In the genomic region with DNA sequence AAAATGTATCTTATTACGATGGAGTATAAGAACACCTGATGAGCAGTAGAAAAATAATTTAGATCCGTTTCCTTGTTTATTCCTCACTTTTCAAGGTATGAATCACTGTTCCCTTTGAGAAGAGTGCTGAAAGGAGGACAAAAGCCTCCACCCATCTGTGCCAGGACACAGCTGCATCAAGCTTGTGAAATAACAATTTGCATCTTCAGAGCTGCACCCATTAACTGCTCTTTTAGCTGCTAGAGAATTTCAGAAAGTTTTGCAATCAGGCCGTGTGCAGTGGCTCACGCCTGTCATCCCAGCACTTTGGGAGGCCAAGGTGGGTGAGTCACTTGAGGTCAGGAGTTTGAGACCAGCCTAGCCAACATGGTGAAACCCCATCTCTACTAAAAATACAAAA, we compare ENCODE assay signal across 13 cellular contexts. TPM values are rescaled to one million over a fixed set of nuclear protein-coding genes. Genes with fewer than 3 reads are reported as not detected.
DNase-seq lines count a peak whose midpoint lies in the region; TF ChIP-seq lines count a peak whose summit lies in the region.
"Had no signal": no experiment of that assay in that cellular context is flagged by ENCODE, and none has a peak within 500 bp of the region (broad histone marks: within the 10 kb centered on the region; RNA-seq: fewer than 3 reads in every experiment).

No MANE protein-coding gene starts in this region.

- peaks cover 82% of the 10 kb centered on the region for H3K36me3 Mint-ChIP-seq in T-helper 2 cell treated with Interferon-gamma antibody and Interleukin-4, amounts not matched to agents 5 μg/mL and 100 μg/mL, for 36 hours (ENCODE audit: low read depth)

- in situ Hi-C loops in brain microvascular endothelial cell (cut with HindIII; ENCODE audit: low pct_ligation_motif_present, low sequenced_read_pairs) (no loop called here), HAP-1 (cut with MboI; ENCODE audit: low sequenced_read_pairs) (no loop called here)

- no peak overlapping the region for H2AFZ ChIP-seq in trophoblast cell (ENCODE audit: insufficient read depth, low read length, poor library complexity)

- H3K36me3 ChIP-seq in brain microvascular endothelial cell (replicated peaks) (peaks cover 16% of the 10 kb centered on the region), trophoblast cell (ENCODE audit: control insufficient read depth in 1 of 2, insufficient read depth in 2 of 2, low read length in 2 of 2) (peaks cover 2 to 5% of the 10 kb centered on the region in 2 experiments), HAP-1 (replicated peaks) (peaks cover 14% of the 10 kb centered on the region), thyroid gland (peaks cover 11 to 15% of the 10 kb centered on the region in 2 donors)

- H3K18ac ChIP-seq in trophoblast cell (ENCODE audit: low read length): no peak overlapping the region

- H3K4me1 Mint-ChIP-seq in T-helper 2 cell treated with Interferon-gamma antibody and Interleukin-4, amounts not matched to agents 5 μg/mL and 100 μg/mL, for 36 hours (ENCODE audit: low read depth): peaks cover 63% of the 10 kb centered on the region

- H3K27me3 Mint-ChIP-seq in T-helper 2 cell treated with Interferon-gamma antibody and Interleukin-4, amounts not matched to agents 5 μg/mL and 100 μg/mL, for 36 hours (ENCODE audit: low read depth): no peaks in the 10 kb centered on the region
- H3K27me3 Mint-ChIP-seq: activated naive CD8-positive, alpha-beta T cell; stimulated activated naive B cell treated with anti-CD40 and anti-IgM and Interleukin-4, amounts not matched to agents 10 μg/mL and 1 μg/mL and 100 μg/mL, for 72 hours had no signal

- no peaks in the 10 kb centered on the region for H3K9me3 Mint-ChIP-seq in T-helper 2 cell treated with Interferon-gamma antibody and Interleukin-4, amounts not matched to agents 5 μg/mL and 100 μg/mL, for 36 hours
- H3K9me3 Mint-ChIP-seq: stimulated activated naive B cell treated with anti-CD40 and anti-IgM and Interleukin-4, amounts not matched to agents 10 μg/mL and 1 μg/mL and 100 μg/mL, for 72 hours had no signal

- intact Hi-C loops in thyroid gland (cut with DNase I): no loop called here

- H3K27me3 ChIP-seq in brain microvascular endothelial cell (replicated peaks) (no peaks in the 10 kb centered on the region), trophoblast cell (ENCODE audit: insufficient read depth, low read length) (no peaks in the 10 kb centered on the region), HAP-1 (ENCODE audit: low read depth) (no peaks in the 10 kb centered on the region), thyroid gland (no peaks in the 10 kb centered on the region)
- H3K27me3 ChIP-seq: spleen had no signal

- no peak overlapping the region for H3K4me3 Mint-ChIP-seq in T-helper 2 cell treated with Interferon-gamma antibody and Interleukin-4, amounts not matched to agents 5 μg/mL and 100 μg/mL, for 36 hours
- H3K4me3 Mint-ChIP-seq: activated naive CD8-positive, alpha-beta T cell; stimulated activated naive B cell treated with anti-CD40 and anti-IgM and Interleukin-4, amounts not matched to agents 10 μg/mL and 1 μg/mL and 100 μg/mL, for 72 hours had no signal

- no peak overlapping the region for H2BK120ac ChIP-seq in trophoblast cell (ENCODE audit: insufficient read depth, low read length, poor library complexity)

- DNase-seq in EL (peak; percentile 45), M059J (ENCODE audit: low read depth) (peak; percentile 91), brain microvascular endothelial cell (peak; percentile 13), trophoblast cell (peak; percentile 92 to 93), HAP-1 (ENCODE audit: low spot score in 2 of 2) (no peak), thyroid gland (no peak)
- DNase-seq in T-helper 2 cell treated with Interferon-gamma antibody and Interleukin-4, amounts not matched to agents 5 μg/mL and 100 μg/mL, for 36 hours (ENCODE audit: low spot score): no peak
- DNase-seq: foreskin melanocyte; NCI-H524 treated with DMSO at 0.1 percent for 48 hours; spleen; stimulated activated naive B cell treated with anti-CD40 and anti-IgM and Interleukin-4, amounts not matched to agents 10 μg/mL and 1 μg/mL and 100 μg/mL, for 72 hours had no signal

- no peaks in the 10 kb centered on the region for H3K79me2 ChIP-seq in trophoblast cell (ENCODE audit: control insufficient read depth, insufficient read depth, low read length, poor library complexity)

- H4K91ac ChIP-seq in trophoblast cell (ENCODE audit: low read depth, low read length): no peak overlapping the region

- H3K4ac ChIP-seq in trophoblast cell (ENCODE audit: low read depth, low read length): no peak overlapping the region

- H4K8ac ChIP-seq in trophoblast cell (ENCODE audit: low read depth, low read length): no peak overlapping the region

- H3K27ac ChIP-seq in brain microvascular endothelial cell (no peak overlapping the region), trophoblast cell (ENCODE audit: low read depth, low read length) (no peak overlapping the region), thyroid gland (no peak overlapping the region)
- H3K27ac ChIP-seq: spleen had no signal

- no peak overlapping the region for H3K4me2 ChIP-seq in trophoblast cell (ENCODE audit: low read length)

- H3K23ac ChIP-seq in trophoblast cell (ENCODE audit: low read length): no peak overlapping the region

- no peaks in the 10 kb centered on the region for H3K79me1 ChIP-seq in trophoblast cell (ENCODE audit: low read length)

- no peak overlapping the region for H3K27ac Mint-ChIP-seq in T-helper 2 cell treated with Interferon-gamma antibody and Interleukin-4, amounts not matched to agents 5 μg/mL and 100 μg/mL, for 36 hours
- H3K27ac Mint-ChIP-seq: stimulated activated naive B cell treated with anti-CD40 and anti-IgM and Interleukin-4, amounts not matched to agents 10 μg/mL and 1 μg/mL and 100 μg/mL, for 72 hours had no signal

- no peak overlapping the region for H2BK5ac ChIP-seq in trophoblast cell (ENCODE audit: low read depth, low read length, poor library complexity)

- H3K14ac ChIP-seq in trophoblast cell (ENCODE audit: low read length): no peak overlapping the region

- H2AK5ac ChIP-seq in trophoblast cell (ENCODE audit: low read length): no peak overlapping the region

- no peak overlapping the region for H3K4me3 ChIP-seq in brain microvascular endothelial cell (ENCODE audit: low read depth, low read length)
- no peak overlapping the region for H3K4me3 ChIP-seq in trophoblast cell (ENCODE audit: low read depth, low read length)
- no peak overlapping the region for H3K4me3 ChIP-seq in HAP-1
- H3K4me3 ChIP-seq in thyroid gland (replicated peaks in 1 of 3): no peak overlapping the region
- H3K4me3 ChIP-seq: spleen had no signal

- H4K12ac ChIP-seq in trophoblast cell (ENCODE audit: low read depth, low read length): no peak overlapping the region

- H3K9me3 ChIP-seq in trophoblast cell (ENCODE audit: insufficient read depth, low read depth, low read length) (no peaks in the 10 kb centered on the region), HAP-1 (no peaks in the 10 kb centered on the region), thyroid gland (no peaks in the 10 kb centered on the region)
- H3K9me3 ChIP-seq: spleen had no signal

- no peak overlapping the region for H2BK12ac ChIP-seq in trophoblast cell (ENCODE audit: low read length)

- no peak overlapping the region for H3K9ac ChIP-seq in trophoblast cell (ENCODE audit: low read length)

- H3K4me1 ChIP-seq in trophoblast cell (ENCODE audit: control insufficient read depth in 1 of 2, insufficient read depth in 2 of 2, low read length in 2 of 2) (no peaks in the 10 kb centered on the region), HAP-1 (no peaks in the 10 kb centered on the region; the same call in 1 of the 2 replicates), thyroid gland (no peaks in the 10 kb centered on the region)

- no CpG with 5 or more reads among the region's 4 CpGs for WGBS in trophoblast cell (ENCODE audit: extremely low coverage, insufficient coverage, insufficient read length)
- WGBS in thyroid gland, 2 donors: 85 to 86% methylated on average over 4 of the region's 4 CpGs

- no peak for TF ChIP-seq CTCF in brain microvascular endothelial cell (IDR thresholded peaks at IDR 0.05; ENCODE audit: low read depth, low read length, missing control alignments)
- TF ChIP-seq CTCF in thyroid gland (IDR thresholded peaks at IDR 0.05): no peak

- TF ChIP-seq POLR2A in thyroid gland (IDR thresholded peaks at IDR 0.05): no peak

RNA-seq across cellular contexts. Expression of a gene that starts 9.6 kb away (rescaled TPM):
- 269 and 350 TPM in 2 replicates for total RNA-seq in M059J (2014; rRNA removed; shearing (Covaris generic))
- 111 and 117 TPM in 2 replicates for polyA plus RNA-seq in trophoblast cell (2013)
- 100 to 1,000 TPM in 2 of 4 donors, 10 to 100 TPM in 2; 70.2 to 112 (median 91.6) TPM for total RNA-seq in thyroid gland

RNA-seq across cellular contexts. Expression of a gene that starts 15.7 kb away (rescaled TPM):
- total RNA-seq in M059J (2014; rRNA removed; shearing (Covaris generic)): not detected in 2 replicates
- polyA plus RNA-seq in trophoblast cell (2013): not detected in 2 replicates
- not detected for total RNA-seq in thyroid gland
- total RNA-seq: mononuclear cell, spleen had no signal
- polyA plus RNA-seq: spleen had no signal

RNA-seq across cellular contexts. Expression of a gene that starts 18.6 kb away (rescaled TPM):
- 27.8 and 41.3 TPM in 2 replicates for total RNA-seq in M059J (2014; rRNA removed; shearing (Covaris generic))
- polyA plus RNA-seq in trophoblast cell (2013): not detected in 2 replicates
- total RNA-seq in thyroid gland: not detected

RNA-seq across cellular contexts. Expression of a gene that starts 50.1 kb away (rescaled TPM):
- total RNA-seq in M059J (2014; rRNA removed; shearing (Covaris generic)): not detected in 2 replicates
- polyA plus RNA-seq in trophoblast cell (2013): not detected in 2 replicates
- not detected for total RNA-seq in thyroid gland
- total RNA-seq: mononuclear cell, spleen had no signal
- polyA plus RNA-seq: spleen had no signal

Comparison
In these comparisons a context has a peak if more than half of its experiments do, and no peak if none do; other contexts are left out.
1. DNase-seq: peak in EL (single experiment), M059J (single experiment), brain microvascular endothelial cell (single experiment) and trophoblast cell (2 of 2); none in HAP-1 (0 of 2), thyroid gland (0 of 2) and T-helper 2 cell treated with Interferon-gamma antibody and Interleukin-4, amounts not matched to agents 5 μg/mL and 100 μg/mL, for 36 hours (single experiment).
2. RNA of a gene that starts 18.6 kb away (total RNA-seq): 27.8 to 41.3 TPM in M059J; not detected in thyroid gland; every median in the first group is over 10 times any median in the second.